In genomic region chr16:50668368-50669008, GRCh38 we compare ENCODE assay signal across 13 cellular contexts. TPM values are rescaled to one million over a fixed set of nuclear protein-coding genes. Genes with fewer than 3 reads are reported as not detected.
DNase-seq lines count a peak whose midpoint lies in the region; ATAC-seq and TF ChIP-seq lines count a peak whose summit lies in the region.
"Had no signal": no experiment of that assay in that cellular context is flagged by ENCODE, and none has a peak within 500 bp of the region (broad histone marks: within the 10 kb centered on the region; RNA-seq: fewer than 3 reads in every experiment).

No MANE protein-coding gene starts in this region.

- H3K27ac Mint-ChIP-seq in MCF 10A (ENCODE audit: low read depth, unreplicated experiment): no peak overlapping the region
- H3K27ac Mint-ChIP-seq in activated T-helper 17 cell treated with anti-CD3 and anti-CD28 coated beads, Interleukin-2, amount 50 U/mL, for 72 hours: peak overlapping the region; percentile 56

- POLR2A ChIA-PET in MCF 10A (lab: Yijun Ruan, JAX): interaction anchor here (1.2 to 2.5 kb wide), 2 partner anchors 76 to 301 kb away, joined by 3 to 8 read pairs; no protein-coding TSS in a partner anchor

- no peaks in the 10 kb centered on the region for H3K36me3 ChIP-seq in breast epithelium
- no peaks in the 10 kb centered on the region for H3K36me3 ChIP-seq in right lobe of liver
- peaks cover 51% of the 10 kb centered on the region for H3K36me3 ChIP-seq in thymus (ENCODE audit: control insufficient read depth, insufficient read depth)

- no peak for ATAC-seq in activated T-helper 17 cell treated with anti-CD3 and anti-CD28 coated beads, Interleukin-2, amount 50 U/mL, for 72 hours (replicated peaks)
- ATAC-seq in right lobe of liver (peak; percentile 78 to 89 (median 86)), GM18511 (IDR thresholded peaks at IDR 0.05; ENCODE audit: unreplicated experiment) (no peak)

- H3K27me3 ChIP-seq in breast epithelium: no peaks in the 10 kb centered on the region
- no peaks in the 10 kb centered on the region for H3K27me3 ChIP-seq in right lobe of liver
- H3K27me3 ChIP-seq in thymus (ENCODE audit: control insufficient read depth, insufficient read depth): no peaks in the 10 kb centered on the region
- H3K27me3 ChIP-seq: Peyer's patch had no signal

- H3K9me3 Mint-ChIP-seq in MCF 10A (ENCODE audit: unreplicated experiment): peaks cover 15% of the 10 kb centered on the region
- H3K9me3 Mint-ChIP-seq in activated T-helper 17 cell treated with anti-CD3 and anti-CD28 coated beads, Interleukin-2, amount 50 U/mL, for 72 hours: peaks cover 4% of the 10 kb centered on the region

- TF ChIP-seq POLR2A in breast epithelium (IDR thresholded peaks at IDR 0.05) (no peak), right lobe of liver (IDR thresholded peaks at IDR 0.05) (no peak)

- no peaks in the 10 kb centered on the region for H3K36me3 Mint-ChIP-seq in MCF 10A (ENCODE audit: insufficient read depth, unreplicated experiment)
- peaks cover 57% of the 10 kb centered on the region for H3K36me3 Mint-ChIP-seq in activated T-helper 17 cell treated with anti-CD3 and anti-CD28 coated beads, Interleukin-2, amount 50 U/mL, for 72 hours (ENCODE audit: low read depth)

- no TSS peak for BruUV-seq in MCF 10A (replicated peaks; lab: Mats Ljungman, UMichigan)

- TF ChIP-seq CTCF in breast epithelium (IDR thresholded peaks at IDR 0.05) (peak in 1 of 3 donors; percentile 30), MCF 10A (IDR thresholded peaks at IDR 0.05; ENCODE audit: unreplicated experiment) (no peak), right lobe of liver (IDR thresholded peaks at IDR 0.05) (peak; percentile 37 to 46 (median 46))

- H3K27ac ChIP-seq in breast epithelium: peak overlapping the region; percentile 56 to 66
- peak overlapping the region in 1 of 3 donors; percentile 30 for H3K27ac ChIP-seq in right lobe of liver
- H3K27ac ChIP-seq in thymus (ENCODE audit: low read depth): peak overlapping the region; percentile 49

- 76% methylated on average over 3 of the region's 5 CpGs for WGBS in right lobe of liver (ENCODE audit: insufficient coverage, low coverage, low lambda C conversion rate, missing lambda C conversion rate)
- WGBS in thymus: 90% methylated on average over 5 of the region's 5 CpGs

- peaks cover 8 to 17% of the 10 kb centered on the region in 2 donors for H3K9me3 ChIP-seq in breast epithelium
- H3K9me3 ChIP-seq in right lobe of liver: peaks cover 0 to 3% (median 0%) of the 10 kb centered on the region in 4 donors
- peaks cover 16% of the 10 kb centered on the region for H3K9me3 ChIP-seq in thymus (ENCODE audit: control insufficient read depth)

- peak in 1 of 2 donors; percentile 30 for DNase-seq in breast epithelium (ENCODE audit: low spot score in 2 of 2)
- DNase-seq in MCF 10A (ENCODE audit: unreplicated experiment): no peak
- DNase-seq in right lobe of liver: peak in 2 of 3 donors; percentile 64 to 78
- no peak for DNase-seq in NCI-H128 (lab: John Stamatoyannopoulos, UW; ENCODE audit: unreplicated experiment)
- DNase-seq in NCI-H1694 treated with DMSO at 0.1 percent for 48 hours (lab: John Stamatoyannopoulos, UW): no peak
- DNase-seq: activated gamma-delta T cell treated with Interleukin-2 at 50 U/mL for 16 hours, NCI-H2029 had no signal

- intact Hi-C loops in breast epithelium (cut with DNase I; ENCODE audit: low total_unique reads) (no loop called here), MCF 10A (cut with micrococcal nuclease) (no loop called here), right lobe of liver (cut with DNase I) (loop anchor here in 1 of 2 donors (5.0 kb wide), 1 partner anchor 139 kb away; no protein-coding TSS in a partner anchor)

- H3K4me1 Mint-ChIP-seq in MCF 10A (ENCODE audit: insufficient read depth, unreplicated experiment): no peaks in the 10 kb centered on the region
- H3K4me1 Mint-ChIP-seq in activated T-helper 17 cell treated with anti-CD3 and anti-CD28 coated beads, Interleukin-2, amount 50 U/mL, for 72 hours: peaks cover 35% of the 10 kb centered on the region

- H3K4me3 Mint-ChIP-seq in MCF 10A (ENCODE audit: unreplicated experiment): no peak overlapping the region
- peak overlapping the region; percentile 77 for H3K4me3 Mint-ChIP-seq in activated T-helper 17 cell treated with anti-CD3 and anti-CD28 coated beads, Interleukin-2, amount 50 U/mL, for 72 hours

- CTCF ChIA-PET in MCF 10A (lab: Yijun Ruan, JAX): interaction anchor here (0.5 to 14.5 kb wide), 22 partner anchors 10 to 1314 kb away, joined by 3 to 251 read pairs (median 6); partner anchors contain the start of genes BRD7, CNEP1R1, CYLD and SNX20

- no peak overlapping the region for H3K4me3 ChIP-seq in breast epithelium
- H3K4me3 ChIP-seq in right lobe of liver: no peak overlapping the region
- no peak overlapping the region for H3K4me3 ChIP-seq in thymus (ENCODE audit: low read length)
- H3K4me3 ChIP-seq: Peyer's patch had no signal

- H3K4me1 ChIP-seq in breast epithelium (no peaks in the 10 kb centered on the region), right lobe of liver (peaks cover 0 to 15% (median 6%) of the 10 kb centered on the region in 4 donors), thymus (ENCODE audit: control insufficient read depth, insufficient read depth, low read length) (peaks cover 8% of the 10 kb centered on the region)
- H3K4me1 ChIP-seq: Peyer's patch had no signal

- H3K27me3 Mint-ChIP-seq in MCF 10A (ENCODE audit: insufficient read depth, unreplicated experiment): no peaks in the 10 kb centered on the region
- H3K27me3 Mint-ChIP-seq in activated T-helper 17 cell treated with anti-CD3 and anti-CD28 coated beads, Interleukin-2, amount 50 U/mL, for 72 hours: no peaks in the 10 kb centered on the region

RNA-seq across cellular contexts. Expression of gene SNX20, which starts 12.6 kb away (rescaled TPM):
- total RNA-seq in breast epithelium (1 to 10 TPM; 1.3 to 2.9 (median 2.7) TPM), MCF 10A (2022) (not detected in 2 replicates), right lobe of liver (1 to 10 TPM in 1 of 6 experiments, under 1 TPM in 5; 0.31 to 1.9 (median 0.71) TPM)
- 10 to 100 TPM; 53.9 to 96.9 TPM for total RNA-seq in activated T-helper 17 cell treated with anti-CD3 and anti-CD28 coated beads, Interleukin-2, amount 50 U/mL, for 72 hours
- 25.0 TPM for polyA plus RNA-seq in thymus
- total RNA-seq: HT1080 had no signal
- polyA plus RNA-seq: BJ had no signal

RNA-seq across cellular contexts. Expression of gene NOD2, which starts 24.9 kb away (rescaled TPM):
- 1 to 10 TPM; 2.6 to 4.9 (median 3.8) TPM for total RNA-seq in breast epithelium
- total RNA-seq in MCF 10A (2022): 1.7 and 4.2 TPM in 2 replicates
- 10 to 100 TPM in 1 of 2 donors, 1 to 10 TPM in 1; 7.6 to 28.4 TPM for total RNA-seq in activated T-helper 17 cell treated with anti-CD3 and anti-CD28 coated beads, Interleukin-2, amount 50 U/mL, for 72 hours
- total RNA-seq in right lobe of liver: 1 to 10 TPM in 4 of 6 experiments, under 1 TPM in 2; 0.74 to 6.0 (median 1.4) TPM
- polyA plus RNA-seq in thymus: 1.9 TPM
- total RNA-seq: HT1080 had no signal
- polyA plus RNA-seq: BJ had no signal

Comparison
In these comparisons a context has a peak if more than half of its experiments do, and no peak if none do; other contexts are left out.
1. DNase-seq: peak in right lobe of liver (2 of 3); none in MCF 10A (single experiment), NCI-H128 (single experiment) and NCI-H1694 treated with DMSO at 0.1 percent for 48 hours (single experiment).
2. ATAC-seq: peak in right lobe of liver (4 of 4); none in activated T-helper 17 cell treated with anti-CD3 and anti-CD28 coated beads, Interleukin-2, amount 50 U/mL, for 72 hours (single experiment) and GM18511 (single experiment).
3. RNA of gene SNX20, which starts 12.6 kb away (total RNA-seq): 53.9 to 96.9 TPM in activated T-helper 17 cell treated with anti-CD3 and anti-CD28 coated beads, Interleukin-2, amount 50 U/mL, for 72 hours; 1.3 to 2.9 TPM in breast epithelium, 0.31 to 1.9 TPM in right lobe of liver and not detected in MCF 10A; every median in the first group is over 10 times any median in the second.